In genomic region chr16:86700396-86700945, GRCh38 we compare ENCODE assay signal across 2 cellular contexts.
TF ChIP-seq lines count a peak whose summit lies in the region.

No MANE protein-coding gene starts in this region.

TF ChIP-seq in IMR-90, 13 proteins besides CTCF, POLR2A, EP300 and RAD21:
- TF ChIP-seq RCOR1 (IDR thresholded peaks at IDR 0.05; ENCODE audit: insufficient replicate concordance, low read length) = no peak
- TF ChIP-seq NFE2L2 (IDR thresholded peaks at IDR 0.05; ENCODE audit: low read depth, low read length) = no peak
- no peak for TF ChIP-seq MXI1 (IDR thresholded peaks at IDR 0.05; ENCODE audit: borderline replicate concordance, low read depth, low read length)
- no peak for TF ChIP-seq ELK1 (IDR thresholded peaks at IDR 0.05; ENCODE audit: borderline replicate concordance, low read depth, low read length)
- no peak for TF ChIP-seq CEBPB (IDR thresholded peaks at IDR 0.05; ENCODE audit: low read depth, low read length)
- TF ChIP-seq SMC3 (IDR thresholded peaks at IDR 0.05; ENCODE audit: low read depth, low read length) = no peak
- no peak for TF ChIP-seq CHD1 (IDR thresholded peaks at IDR 0.05; ENCODE audit: low read depth, low read length)
- no peak for TF ChIP-seq USF2 (IDR thresholded peaks at IDR 0.05; ENCODE audit: low read depth, low read length)
- no peak for TF ChIP-seq MAFK (IDR thresholded peaks at IDR 0.05; ENCODE audit: low read depth, low read length)

TF ChIP-seq in H1, 55 proteins besides CTCF, POLR2A, EP300 and RAD21:
- TF ChIP-seq KDM4A (IDR thresholded peaks at IDR 0.05; ENCODE audit: low read depth, low read length, severe bottlenecking) (no peak), SP2 (IDR thresholded peaks at IDR 0.05; ENCODE audit: low read length) (no peak), SIRT6 (IDR thresholded peaks at IDR 0.05; ENCODE audit: low read length) (no peak)
